Comparison of ENCODE assay signal across 19 cellular contexts in the genomic region with DNA sequence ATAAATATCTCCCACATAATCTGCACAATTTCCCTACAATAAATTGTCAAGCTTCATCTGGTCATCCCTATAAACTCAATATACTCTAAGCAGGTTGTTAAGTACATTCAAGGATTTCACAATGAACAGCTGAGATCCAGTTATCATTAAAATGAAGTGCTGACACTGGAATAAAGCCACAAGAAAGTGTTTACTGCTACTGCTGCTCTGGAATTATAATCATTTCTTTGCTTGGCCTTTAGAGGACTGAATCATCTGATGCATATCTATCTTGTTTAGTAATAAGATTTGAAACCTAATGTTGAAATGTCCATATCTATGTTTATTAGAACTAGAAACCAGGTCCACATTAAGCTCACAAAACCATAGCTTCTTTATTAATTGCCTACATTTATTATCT.
DNase-seq lines count a peak whose midpoint lies in the region; ATAC-seq and TF ChIP-seq lines count a peak whose summit lies in the region.
"Had no signal": no experiment of that assay in that cellular context is flagged by ENCODE, and none has a peak within 500 bp of the region (broad histone marks: within the 10 kb centered on the region; RNA-seq: fewer than 3 reads in every experiment).

No MANE protein-coding gene starts in this region.

- H3K14ac ChIP-seq in IMR-90 (replicated peaks; ENCODE audit: low read depth, low read length): no peak overlapping the region
- no peak overlapping the region for H3K14ac ChIP-seq in mesenchymal stem cell (ENCODE audit: low read length in 2 of 2)

- H4K5ac ChIP-seq in IMR-90 (ENCODE audit: low read depth, low read length): no peak overlapping the region

- dilution Hi-C loops in IMR-90 (cut with HindIII; ENCODE audit: low sequenced_read_pairs, unreplicated experiment): no loop called here

- no peak overlapping the region for H2AK9ac ChIP-seq in IMR-90 (replicated peaks; ENCODE audit: low read depth, low read length, poor library complexity)

- H3K4me2 ChIP-seq in IMR-90 (ENCODE audit: low read depth, low read length): peak overlapping the region; percentile 24; the same call in 1 of the 2 replicates
- H3K4me2 ChIP-seq in mesenchymal stem cell (ENCODE audit: low read length, poor library complexity, severe bottlenecking): no peak overlapping the region

- H2AK5ac ChIP-seq in IMR-90 (ENCODE audit: low read depth, low read length): no peak overlapping the region
- no peak overlapping the region for H2AK5ac ChIP-seq in mesenchymal stem cell (ENCODE audit: low read length, severe bottlenecking)

- H3K9me3 ChIP-seq in IMR-90 (ENCODE audit: control insufficient read depth, insufficient read depth, low read length): peaks cover 6% of the 10 kb centered on the region
- peaks cover 3% of the 10 kb centered on the region for H3K9me3 ChIP-seq in mesenchymal stem cell (ENCODE audit: control insufficient read depth, low read length)
- H3K9me3 ChIP-seq: BE2C had no signal

- no peak overlapping the region for H4K8ac ChIP-seq in IMR-90 (ENCODE audit: low read depth in 2 of 2, low read length in 2 of 2)
- H4K8ac ChIP-seq in mesenchymal stem cell (ENCODE audit: low read length): no peak overlapping the region

- ATAC-seq in IMR-90 (ENCODE audit: low read depth) (peak; percentile 96), GM18870 (IDR thresholded peaks at IDR 0.05; ENCODE audit: unreplicated experiment) (no peak)
- ATAC-seq: HCT116, K562, Right ventricle myocardium inferior had no signal

- no peak for TF ChIP-seq RAD21 in IMR-90 (IDR thresholded peaks at IDR 0.05; ENCODE audit: low read length)

- intact Hi-C loops in IMR-90 (cut with micrococcal nuclease): loop anchor here (10.0 kb wide), 1 partner anchor 932 kb away; a partner anchor contains a TSS
- intact Hi-C loops in posterior cingulate gyrus (cut with DNase I): no loop called here

- H2AFZ ChIP-seq in IMR-90 (replicated peaks; ENCODE audit: low read length, poor library complexity) (no peak overlapping the region), mesenchymal stem cell (ENCODE audit: low read depth, low read length) (no peak overlapping the region)

- no peak overlapping the region for H2BK20ac ChIP-seq in IMR-90 (ENCODE audit: low read depth, low read length)

- DNase-seq in AG10803 (ENCODE audit: low read depth): peak; percentile 35
- DNase-seq in IMR-90: peak; percentile 90
- peak; percentile 28 for DNase-seq in choroid plexus epithelial cell (ENCODE audit: low read depth)
- DNase-seq in mesenchymal stem cell: peak; percentile 84
- no peak for DNase-seq in posterior cingulate gyrus
- DNase-seq in kidney glomerular epithelial cell (lab: John Stamatoyannopoulos, UW): no peak
- DNase-seq in nucleus accumbens (lab: John Stamatoyannopoulos, UW): no peak
- DNase-seq: BE2C; CD4-positive, CD25-positive, alpha-beta regulatory T cell; MV-4-11; NCI-H1417; NCI-H187; NCI-H2107; NCI-H510A treated with DMSO at 0.1 percent for 48 hours; NCI-H774 had no signal

- H3K23ac ChIP-seq in IMR-90 (ENCODE audit: low read depth, low read length): no peak overlapping the region
- no peak overlapping the region for H3K23ac ChIP-seq in mesenchymal stem cell (ENCODE audit: low read length in 2 of 2)

- POLR2A ChIA-PET in IMR-90 (lab: Charles Lee; ENCODE audit: unreplicated experiment): no interaction called here

- H2BK15ac ChIP-seq in IMR-90 (ENCODE audit: low read depth, low read length) (no peak overlapping the region), mesenchymal stem cell (ENCODE audit: low read depth, poor library complexity, severe bottlenecking) (no peak overlapping the region)

- H3K27ac ChIP-seq in IMR-90 (ENCODE audit: insufficient read depth, low read length) (no peak overlapping the region), mesenchymal stem cell (ENCODE audit: low read length, poor library complexity, severe bottlenecking) (no peak overlapping the region)

- H2BK5ac ChIP-seq in IMR-90 (ENCODE audit: low read depth, low read length, poor library complexity, severe bottlenecking) (peak overlapping the region; percentile 30), mesenchymal stem cell (ENCODE audit: low read depth, low read length, poor library complexity, severe bottlenecking) (no peak overlapping the region)

- TF ChIP-seq POLR2A in IMR-90 (IDR thresholded peaks at IDR 0.05; ENCODE audit: low read depth, low read length): no peak

- H3K9me1 ChIP-seq in IMR-90 (ENCODE audit: insufficient read depth, low read length): no peaks in the 10 kb centered on the region

- H2BK12ac ChIP-seq in mesenchymal stem cell (ENCODE audit: low read length in 2 of 2): no peak overlapping the region

- CTCF ChIA-PET in IMR-90 (lab: Yijun Ruan, JAX): interaction anchor here (0.6 kb wide), 1 partner anchor 928 kb away, joined by 3 read pairs; no protein-coding TSS in a partner anchor

- H3K18ac ChIP-seq in IMR-90 (ENCODE audit: low read depth, low read length) (no peak overlapping the region), mesenchymal stem cell (ENCODE audit: low read depth in 1 of 2, low read length in 2 of 2) (no peak overlapping the region)

- H3K27me3 ChIP-seq in IMR-90 (ENCODE audit: control insufficient read depth, insufficient read depth, low read length): no peaks in the 10 kb centered on the region
- no peaks in the 10 kb centered on the region for H3K27me3 ChIP-seq in mesenchymal stem cell (ENCODE audit: control insufficient read depth in 1 of 2, insufficient read depth in 1 of 2, low read length in 2 of 2)
- H3K27me3 ChIP-seq: BE2C had no signal

- no peak overlapping the region for H3K56ac ChIP-seq in IMR-90 (ENCODE audit: extremely low read depth, insufficient read depth, low read length)

- no peaks in the 10 kb centered on the region; the same call in 1 of the 2 replicates for H3K36me3 ChIP-seq in IMR-90 (ENCODE audit: control insufficient read depth, insufficient read depth, low read length)
- H3K36me3 ChIP-seq in mesenchymal stem cell (ENCODE audit: control insufficient read depth in 1 of 2, insufficient read depth in 2 of 2, low read depth in 1 of 2, low read length in 2 of 2): no peaks in the 10 kb centered on the region
- H3K36me3 ChIP-seq: BE2C had no signal

- no peaks in the 10 kb centered on the region for H4K20me1 ChIP-seq in IMR-90 (ENCODE audit: insufficient read depth, low read length)

- H3K4ac ChIP-seq in IMR-90 (ENCODE audit: low read depth, low read length): no peak overlapping the region
- no peak overlapping the region for H3K4ac ChIP-seq in mesenchymal stem cell (ENCODE audit: low read depth in 1 of 2, low read length in 2 of 2)

- no peak overlapping the region for H2BK120ac ChIP-seq in IMR-90 (ENCODE audit: low read depth, low read length)
- no peak overlapping the region for H2BK120ac ChIP-seq in mesenchymal stem cell (ENCODE audit: low read depth, low read length)

- H4K91ac ChIP-seq in IMR-90 (ENCODE audit: insufficient read depth, low read depth, low read length) (no peak overlapping the region), mesenchymal stem cell (ENCODE audit: low read length) (no peak overlapping the region)

- H3K4me1 ChIP-seq in IMR-90 (ENCODE audit: control insufficient read depth, insufficient read depth, low read length) (peaks cover 2% of the 10 kb centered on the region; the same call in 1 of the 2 replicates), mesenchymal stem cell (ENCODE audit: control insufficient read depth, insufficient read depth, low read depth, low read length) (no peaks in the 10 kb centered on the region)
- H3K4me1 ChIP-seq: BE2C had no signal

- H3K9ac ChIP-seq in IMR-90 (ENCODE audit: low read depth, low read length): no peak overlapping the region
- no peak overlapping the region for H3K9ac ChIP-seq in mesenchymal stem cell (ENCODE audit: low read length)

- BruUV-seq in IMR-90 (replicated peaks; lab: Mats Ljungman, UMichigan): no TSS peak

- H3K79me1 ChIP-seq in IMR-90 (ENCODE audit: low read depth in 1 of 2, low read length in 2 of 2) (no peaks in the 10 kb centered on the region), mesenchymal stem cell (replicated peaks; ENCODE audit: low read length, poor library complexity, severe bottlenecking) (no peaks in the 10 kb centered on the region)

- in situ Hi-C loops in IMR-90 (cut with MboI; ENCODE audit: low sequenced_read_pairs): no loop called here

- no peak for TF ChIP-seq CTCF in AG10803 (conservative IDR thresholded peaks at IDR 0.05; ENCODE audit: low read length)
- no peak for TF ChIP-seq CTCF in IMR-90 (conservative IDR thresholded peaks at IDR 0.05; ENCODE audit: low read depth, low read length)
- no peak for TF ChIP-seq CTCF in choroid plexus epithelial cell (conservative IDR thresholded peaks at IDR 0.05; ENCODE audit: low read depth, low read length)

- H3K4me3 ChIP-seq in AG10803 (ENCODE audit: low read length): no peak overlapping the region
- no peak overlapping the region for H3K4me3 ChIP-seq in IMR-90 (ENCODE audit: insufficient read depth, low read depth, low read length)
- H3K4me3 ChIP-seq in choroid plexus epithelial cell (ENCODE audit: low read depth, low read length): no peak overlapping the region
- H3K4me3 ChIP-seq in mesenchymal stem cell (ENCODE audit: insufficient read depth in 1 of 2, low read depth in 1 of 2, low read length in 2 of 2): no peak overlapping the region
- H3K4me3 ChIP-seq: K562 had no signal

TF ChIP-seq in IMR-90, 13 proteins besides CTCF, POLR2A, EP300 and RAD21 (continues in another document):
- TF ChIP-seq FOS (IDR thresholded peaks at IDR 0.05; ENCODE audit: low read depth, low read length) (peak; percentile 58), CEBPB (IDR thresholded peaks at IDR 0.05; ENCODE audit: low read depth, low read length) (peak; percentile 89), SMC3 (IDR thresholded peaks at IDR 0.05; ENCODE audit: low read depth, low read length) (no peak), CHD1 (IDR thresholded peaks at IDR 0.05; ENCODE audit: low read depth, low read length) (no peak), RFX5 (IDR thresholded peaks at IDR 0.05; ENCODE audit: low read depth, low read length) (no peak), MAZ (IDR thresholded peaks at IDR 0.05; ENCODE audit: borderline replicate concordance, low read depth, low read length) (no peak), BHLHE40 (IDR thresholded peaks at IDR 0.05; ENCODE audit: low read depth, low read length) (no peak), MAFK (IDR thresholded peaks at IDR 0.05; ENCODE audit: low read depth, low read length) (peak; percentile 73), MXI1 (IDR thresholded peaks at IDR 0.05; ENCODE audit: borderline replicate concordance, low read depth, low read length) (no peak), NFE2L2 (IDR thresholded peaks at IDR 0.05; ENCODE audit: low read depth, low read length) (no peak)
- TF ChIP-seq, protein P1, sequence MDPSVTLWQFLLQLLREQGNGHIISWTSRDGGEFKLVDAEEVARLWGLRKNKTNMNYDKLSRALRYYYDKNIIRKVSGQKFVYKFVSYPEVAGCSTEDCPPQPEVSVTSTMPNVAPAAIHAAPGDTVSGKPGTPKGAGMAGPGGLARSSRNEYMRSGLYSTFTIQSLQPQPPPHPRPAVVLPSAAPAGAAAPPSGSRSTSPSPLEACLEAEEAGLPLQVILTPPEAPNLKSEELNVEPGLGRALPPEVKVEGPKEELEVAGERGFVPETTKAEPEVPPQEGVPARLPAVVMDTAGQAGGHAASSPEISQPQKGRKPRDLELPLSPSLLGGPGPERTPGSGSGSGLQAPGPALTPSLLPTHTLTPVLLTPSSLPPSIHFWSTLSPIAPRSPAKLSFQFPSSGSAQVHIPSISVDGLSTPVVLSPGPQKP (IDR thresholded peaks at IDR 0.05; ENCODE audit: borderline replicate concordance, low read depth, low read length): no peak

Comparison
In these comparisons a context has a peak if more than half of its experiments do, and no peak if none do; other contexts are left out.
1. DNase-seq: peak in AG10803 (single experiment), IMR-90 (single experiment), choroid plexus epithelial cell (single experiment) and mesenchymal stem cell (single experiment); none in posterior cingulate gyrus (0 of 10), kidney glomerular epithelial cell (single experiment) and nucleus accumbens (0 of 56).